8 cellular contexts compared by ENCODE assay signal in the genomic region with DNA sequence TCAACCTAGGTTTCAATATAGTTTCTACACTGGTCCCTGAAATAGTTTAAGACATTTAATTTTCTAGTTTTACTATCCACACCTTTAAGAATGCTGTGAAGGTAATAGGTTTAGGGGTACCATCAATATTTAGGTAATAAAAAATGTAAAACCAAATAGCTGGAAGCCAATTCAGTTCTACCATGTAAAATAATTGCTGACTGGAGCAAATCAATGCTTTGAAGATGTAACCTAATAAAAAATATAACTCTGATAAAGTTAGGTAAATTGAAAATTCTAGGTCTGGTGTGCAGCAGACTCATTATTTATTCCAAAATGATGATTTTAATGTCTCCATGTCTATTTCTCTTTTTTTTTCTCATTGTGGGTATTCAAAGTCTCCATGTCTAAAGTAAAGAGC. TPM values are rescaled to one million over a fixed set of nuclear protein-coding genes. Genes with fewer than 3 reads are reported as not detected.
"Had no signal": no experiment of that assay in that cellular context is flagged by ENCODE, and none has a peak within 500 bp of the region (broad histone marks: within the 10 kb centered on the region; RNA-seq: fewer than 3 reads in every experiment).

No MANE protein-coding gene starts in this region.

- FAIRE-seq: H1, H54 had no signal

- H2AFZ ChIP-seq: GM23338 had no signal

- DNase-seq: H9, HCEC 1CT, KBM-7 had no signal

- H3K4me2 ChIP-seq: GM23338, KMS-11 had no signal

- H3K9ac ChIP-seq: KMS-11 had no signal

- H3K4me3 ChIP-seq: GM23338 had no signal

- ATAC-seq: GM23338 had no signal

- H3K27ac ChIP-seq: KMS-11 had no signal

RNA-seq across cellular contexts. Expression of gene CDH6, which starts 21.8 kb away (rescaled TPM):
- total RNA-seq: HT-29 had no signal
